8 cellular contexts compared by ENCODE assay signal in the genomic region with DNA sequence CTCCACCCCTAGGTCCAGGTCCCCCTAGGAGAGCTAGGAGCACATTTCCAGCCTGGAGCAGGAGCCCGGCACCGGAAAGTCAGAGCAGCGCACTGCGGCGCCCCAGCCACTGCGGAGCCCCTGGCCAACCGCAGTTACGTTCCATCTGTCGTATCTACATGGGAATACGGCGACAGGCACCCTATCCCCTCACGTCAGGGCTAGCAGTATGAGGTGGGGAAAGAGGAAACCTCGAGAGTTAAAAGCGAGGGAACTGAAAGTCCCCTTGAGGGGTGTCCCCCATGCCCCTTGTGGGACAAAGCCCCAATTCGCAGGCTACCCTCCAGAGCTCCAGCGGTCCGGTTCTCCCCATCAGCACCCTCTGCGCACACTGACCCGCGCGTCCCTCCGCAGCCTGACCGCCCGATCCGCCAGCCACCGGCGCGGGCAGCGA. TPM values are rescaled to one million over a fixed set of nuclear protein-coding genes. Genes with fewer than 3 reads are reported as not detected.
DNase-seq lines count a peak whose midpoint lies in the region; ATAC-seq and TF ChIP-seq lines count a peak whose summit lies in the region.

No MANE protein-coding gene starts in this region.

- no peak overlapping the region for H3K27ac Mint-ChIP-seq in HFFc6
- H3K27ac Mint-ChIP-seq in stimulated activated naive CD8-positive, alpha-beta T cell treated with anti-CD3 and anti-CD28 coated beads, Interleukin-15, amount 100 ng/mL, for 72 hours: peak overlapping the region in 1 of 2 donors; percentile 58

- H3K27ac ChIP-seq in OCI-LY3 (ENCODE audit: low read length) (no peak overlapping the region), layer of hippocampus (ENCODE audit: low read depth, low read length) (peak overlapping the region; percentile 97)

- H3K36me3 ChIP-seq in OCI-LY3 (replicated peaks; ENCODE audit: low read depth, low read length): no peaks in the 10 kb centered on the region

- peaks cover 6% of the 10 kb centered on the region; the same call in 1 of the 2 replicates for H3K27me3 Mint-ChIP-seq in HFFc6 (ENCODE audit: insufficient read depth)
- peaks cover 86% of the 10 kb centered on the region for H3K27me3 Mint-ChIP-seq in stimulated activated naive CD8-positive, alpha-beta T cell treated with anti-CD3 and anti-CD28 coated beads, Interleukin-15, amount 100 ng/mL, for 72 hours

- peaks cover 52% of the 10 kb centered on the region for H3K4me1 Mint-ChIP-seq in HFFc6 (ENCODE audit: low read depth)
- H3K4me1 Mint-ChIP-seq in stimulated activated naive CD8-positive, alpha-beta T cell treated with anti-CD3 and anti-CD28 coated beads, Interleukin-15, amount 100 ng/mL, for 72 hours: peaks cover 22% of the 10 kb centered on the region

- DNase-seq in ELF-1 (ENCODE audit: low read depth, low spot score) (peak; percentile 67), HFFc6 (no peak), cerebellar cortex (ENCODE audit: low spot score) (peak; percentile 72), NCI-H1417 (lab: John Stamatoyannopoulos, UW) (no peak), dedifferentiated amniotic fluid mesenchymal stem cell (ENCODE audit: extremely low spot score) (no peak)
- peak; percentile 24 to 30 for DNase-seq in stimulated activated naive CD8-positive, alpha-beta T cell treated with anti-CD3 and anti-CD28 coated beads, Interleukin-15, amount 100 ng/mL, for 72 hours

- no peaks in the 10 kb centered on the region for H3K79me2 ChIP-seq in OCI-LY3 (ENCODE audit: low read length)

- no peak overlapping the region for H2AFZ ChIP-seq in OCI-LY3 (ENCODE audit: low read depth, low read length)

- no peaks in the 10 kb centered on the region for H3K9me3 Mint-ChIP-seq in HFFc6
- H3K9me3 Mint-ChIP-seq in stimulated activated naive CD8-positive, alpha-beta T cell treated with anti-CD3 and anti-CD28 coated beads, Interleukin-15, amount 100 ng/mL, for 72 hours: peaks cover 0 to 7% of the 10 kb centered on the region in 2 donors

- H3K9me3 ChIP-seq in OCI-LY3 (ENCODE audit: insufficient read depth, low read length): no peaks in the 10 kb centered on the region

- no peaks in the 10 kb centered on the region for H3K36me3 Mint-ChIP-seq in HFFc6 (ENCODE audit: low read depth)

- H3K4me2 ChIP-seq in OCI-LY3 (ENCODE audit: low read length): peak overlapping the region; percentile 73; the same call in 1 of the 2 replicates

- peak overlapping the region; percentile 85; the same call in 1 of the 2 replicates for H3K4me3 ChIP-seq in OCI-LY3 (ENCODE audit: low read length)

- TF ChIP-seq CTCF in HFFc6 (IDR thresholded peaks at IDR 0.05): no peak
- no peak for TF ChIP-seq CTCF in OCI-LY3 (IDR thresholded peaks at IDR 0.05; ENCODE audit: low read depth, low read length)

- no peak overlapping the region for H3K9ac ChIP-seq in OCI-LY3 (ENCODE audit: low read length)

- no peaks in the 10 kb centered on the region for H4K20me1 ChIP-seq in OCI-LY3 (ENCODE audit: insufficient read depth, low read length)

- peaks cover 5% of the 10 kb centered on the region for H3K4me1 ChIP-seq in OCI-LY3 (ENCODE audit: low read length)

- H3K27me3 ChIP-seq in OCI-LY3 (ENCODE audit: low read depth, low read length) (peaks cover 52% of the 10 kb centered on the region), layer of hippocampus (ENCODE audit: control insufficient read depth, insufficient read depth, low read length) (no peaks in the 10 kb centered on the region)

- peak; percentile 36 for ATAC-seq in stimulated activated naive CD8-positive, alpha-beta T cell treated with anti-CD3 and anti-CD28 coated beads, Interleukin-15, amount 100 ng/mL, for 72 hours

- peak overlapping the region; percentile 86 for H3K4me3 Mint-ChIP-seq in HFFc6
- H3K4me3 Mint-ChIP-seq in stimulated activated naive CD8-positive, alpha-beta T cell treated with anti-CD3 and anti-CD28 coated beads, Interleukin-15, amount 100 ng/mL, for 72 hours: peak overlapping the region; percentile 78 to 81

RNA-seq across cellular contexts. Expression of a gene that starts 1.0 kb away (rescaled TPM):
- 1 to 10 TPM; 3.4 to 5.4 (median 4.6) TPM for total RNA-seq in HFFc6 (2021; fragmentation: NEBNext Ultra II Directional; extraction: Animal tissue kit (Norgen Biotek cat#: 25700))

RNA-seq across cellular contexts. Expression of a gene that starts 15.0 kb away (rescaled TPM):
- 10 to 100 TPM; 32.7 to 47.0 (median 40.4) TPM for total RNA-seq in HFFc6 (2021; fragmentation: NEBNext Ultra II Directional; extraction: Animal tissue kit (Norgen Biotek cat#: 25700))

Comparison
In these comparisons a context has a peak if more than half of its experiments do, and no peak if none do; other contexts are left out.
1. DNase-seq: peak in ELF-1 (single experiment), cerebellar cortex (single experiment) and stimulated activated naive CD8-positive, alpha-beta T cell treated with anti-CD3 and anti-CD28 coated beads, Interleukin-15, amount 100 ng/mL, for 72 hours (2 of 2); none in HFFc6 (single experiment), NCI-H1417 (0 of 3) and dedifferentiated amniotic fluid mesenchymal stem cell (single experiment).